In the genomic region with DNA sequence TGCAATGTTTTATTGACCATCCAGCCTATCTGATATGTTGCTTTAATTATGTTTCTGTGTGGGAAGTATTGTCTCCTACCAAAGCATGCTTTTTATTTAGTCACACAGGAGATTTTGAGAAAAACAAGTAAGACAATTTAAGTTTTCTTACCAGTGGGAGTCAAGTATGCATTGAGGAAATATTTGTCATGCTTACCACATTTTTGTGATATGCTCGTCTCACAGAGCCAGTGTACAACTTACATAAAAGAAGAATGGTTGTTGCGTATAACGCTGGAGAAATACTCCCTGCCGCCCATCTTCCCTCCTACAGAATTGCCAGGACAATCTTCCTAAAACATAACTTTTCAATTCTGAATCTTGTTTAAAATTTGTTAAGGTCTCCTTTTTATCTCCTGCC, we compare ENCODE assay signal across 18 cellular contexts. TPM values are rescaled to one million over a fixed set of nuclear protein-coding genes. Genes with fewer than 3 reads are reported as not detected.
"Had no signal": no experiment of that assay in that cellular context is flagged by ENCODE, and none has a peak within 500 bp of the region (broad histone marks: within the 10 kb centered on the region; RNA-seq: fewer than 3 reads in every experiment).

No MANE protein-coding gene starts in this region.

- H3K27me3 ChIP-seq: ascending aorta had no signal

- H3K27ac ChIP-seq: ascending aorta had no signal

- DNase-seq: activated B cell treated with CpG ODN at 0.5 μM for 24 hours; activated CD4-positive, alpha-beta memory T cell treated with anti-CD3 and anti-CD28 coated beads, Interleukin-2, amount 10 ng/mL, durations not matched to agents 7 days and 5 days; activated CD4-positive, alpha-beta T cell treated with anti-CD3 and anti-CD28 coated beads for 4 hours; activated CD8-positive, alpha-beta memory T cell treated with anti-CD3 and anti-CD28 coated beads, Interleukin-2, amount 10 ng/mL, durations not matched to agents 7 days and 5 days; activated naive CD4-positive, alpha-beta T cell treated with anti-CD3 and anti-CD28 coated beads for 36 hours; activated naive CD8-positive, alpha-beta T cell treated with anti-CD3 and anti-CD28 coated beads, Interleukin-2, amount 50 U/mL, for 24 hours; erythroblast; naive thymus-derived CD8-positive, alpha-beta T cell; stimulated activated CD4-positive, alpha-beta T cell treated with anti-CD3 and anti-CD28 coated beads, Interleukin-12 subunit alpha, Interleukin-12 subunit beta, amount 100 ng/mL, for 4 hours; stimulated activated CD4-positive, alpha-beta T cell treated with anti-CD3 and anti-CD28 coated beads, Interleukin-1b, Interleukin-23, amount 100 ng/mL, for 48 hours; stimulated activated CD8-positive, alpha-beta memory T cell treated with anti-CD3 and anti-CD28 coated beads, Interleukin-4, amount 100 ng/mL, for 48 hours; stimulated activated naive CD4-positive, alpha-beta T cell; T-helper 1 cell; T-helper 9 cell had no signal

- H3K36me3 ChIP-seq: ascending aorta had no signal

- H3K36me3 Mint-ChIP-seq: activated CD8-positive, alpha-beta memory T cell treated with anti-CD3 and anti-CD28 coated beads, Interleukin-2, amount 10 ng/mL, durations not matched to agents 7 days and 5 days; memory B cell had no signal

- H3K4me1 Mint-ChIP-seq: activated B cell treated with CpG ODN at 0.5 μM for 24 hours; activated CD4-positive, alpha-beta memory T cell treated with anti-CD3 and anti-CD28 coated beads, Interleukin-2, amount 10 ng/mL, durations not matched to agents 7 days and 5 days; activated CD8-positive, alpha-beta memory T cell treated with anti-CD3 and anti-CD28 coated beads, Interleukin-2, amount 10 ng/mL, durations not matched to agents 7 days and 5 days; activated naive CD8-positive, alpha-beta T cell treated with anti-CD3 and anti-CD28 coated beads, Interleukin-2, amount 50 U/mL, for 24 hours; memory B cell; naive thymus-derived CD8-positive, alpha-beta T cell had no signal

- H3K4me3 Mint-ChIP-seq: activated B cell treated with CpG ODN at 0.5 μM for 24 hours; activated CD4-positive, alpha-beta memory T cell treated with anti-CD3 and anti-CD28 coated beads, Interleukin-2, amount 10 ng/mL, durations not matched to agents 7 days and 5 days; activated CD8-positive, alpha-beta memory T cell treated with anti-CD3 and anti-CD28 coated beads, Interleukin-2, amount 10 ng/mL, durations not matched to agents 7 days and 5 days; activated naive CD4-positive, alpha-beta T cell treated with anti-CD3 and anti-CD28 coated beads for 36 hours; activated naive CD8-positive, alpha-beta T cell treated with anti-CD3 and anti-CD28 coated beads, Interleukin-2, amount 50 U/mL, for 24 hours; memory B cell; naive thymus-derived CD8-positive, alpha-beta T cell had no signal

- H3K4me1 ChIP-seq: ascending aorta had no signal

- H3K27ac Mint-ChIP-seq: activated B cell treated with CpG ODN at 0.5 μM for 24 hours; activated CD4-positive, alpha-beta memory T cell treated with anti-CD3 and anti-CD28 coated beads, Interleukin-2, amount 10 ng/mL, durations not matched to agents 7 days and 5 days; activated CD8-positive, alpha-beta memory T cell treated with anti-CD3 and anti-CD28 coated beads, Interleukin-2, amount 10 ng/mL, durations not matched to agents 7 days and 5 days; activated naive CD4-positive, alpha-beta T cell treated with anti-CD3 and anti-CD28 coated beads for 36 hours; activated naive CD8-positive, alpha-beta T cell treated with anti-CD3 and anti-CD28 coated beads, Interleukin-2, amount 50 U/mL, for 24 hours; activated T-helper 2 cell treated with anti-CD3 and anti-CD28 coated beads, Interferon-gamma antibody, Interleukin-2, Interleukin-4, amounts not matched to agents 10 μg/mL and 5 μg/mL and 100 μg/mL, durations not matched to agents 14 hours and 24 hours and 36 hours; memory B cell had no signal

- FAIRE-seq: colon had no signal

- ATAC-seq: activated CD8-positive, alpha-beta memory T cell treated with anti-CD3 and anti-CD28 coated beads, Interleukin-2, amount 10 ng/mL, durations not matched to agents 7 days and 5 days; activated naive CD8-positive, alpha-beta T cell treated with anti-CD3 and anti-CD28 coated beads, Interleukin-2, amount 50 U/mL, for 24 hours; naive thymus-derived CD8-positive, alpha-beta T cell had no signal

- H3K4me3 ChIP-seq: ascending aorta had no signal

- H3K9me3 Mint-ChIP-seq: activated B cell treated with CpG ODN at 0.5 μM for 24 hours; activated CD4-positive, alpha-beta memory T cell treated with anti-CD3 and anti-CD28 coated beads, Interleukin-2, amount 10 ng/mL, durations not matched to agents 7 days and 5 days; activated naive CD4-positive, alpha-beta T cell treated with anti-CD3 and anti-CD28 coated beads for 36 hours; activated naive CD8-positive, alpha-beta T cell treated with anti-CD3 and anti-CD28 coated beads, Interleukin-2, amount 50 U/mL, for 24 hours; activated T-helper 2 cell treated with anti-CD3 and anti-CD28 coated beads, Interferon-gamma antibody, Interleukin-2, Interleukin-4, amounts not matched to agents 10 μg/mL and 5 μg/mL and 100 μg/mL, durations not matched to agents 14 hours and 24 hours and 36 hours; memory B cell had no signal

RNA-seq across cellular contexts. Expression of a gene that starts 37.1 kb away (rescaled TPM):
- total RNA-seq: activated B cell treated with CpG ODN at 0.5 μM for 24 hours; activated CD4-positive, alpha-beta memory T cell treated with anti-CD3 and anti-CD28 coated beads, Interleukin-2, amount 10 ng/mL, durations not matched to agents 7 days and 5 days; activated CD8-positive, alpha-beta memory T cell treated with anti-CD3 and anti-CD28 coated beads, Interleukin-2, amount 10 ng/mL, durations not matched to agents 7 days and 5 days; activated naive CD4-positive, alpha-beta T cell treated with anti-CD3 and anti-CD28 coated beads for 36 hours; activated T-helper 2 cell treated with anti-CD3 and anti-CD28 coated beads, Interferon-gamma antibody, Interleukin-2, Interleukin-4, amounts not matched to agents 10 μg/mL and 5 μg/mL and 100 μg/mL, durations not matched to agents 14 hours and 24 hours and 36 hours; naive thymus-derived CD8-positive, alpha-beta T cell had no signal
